Comparison of ENCODE assay signal across 1 cellular context in the genomic region with DNA sequence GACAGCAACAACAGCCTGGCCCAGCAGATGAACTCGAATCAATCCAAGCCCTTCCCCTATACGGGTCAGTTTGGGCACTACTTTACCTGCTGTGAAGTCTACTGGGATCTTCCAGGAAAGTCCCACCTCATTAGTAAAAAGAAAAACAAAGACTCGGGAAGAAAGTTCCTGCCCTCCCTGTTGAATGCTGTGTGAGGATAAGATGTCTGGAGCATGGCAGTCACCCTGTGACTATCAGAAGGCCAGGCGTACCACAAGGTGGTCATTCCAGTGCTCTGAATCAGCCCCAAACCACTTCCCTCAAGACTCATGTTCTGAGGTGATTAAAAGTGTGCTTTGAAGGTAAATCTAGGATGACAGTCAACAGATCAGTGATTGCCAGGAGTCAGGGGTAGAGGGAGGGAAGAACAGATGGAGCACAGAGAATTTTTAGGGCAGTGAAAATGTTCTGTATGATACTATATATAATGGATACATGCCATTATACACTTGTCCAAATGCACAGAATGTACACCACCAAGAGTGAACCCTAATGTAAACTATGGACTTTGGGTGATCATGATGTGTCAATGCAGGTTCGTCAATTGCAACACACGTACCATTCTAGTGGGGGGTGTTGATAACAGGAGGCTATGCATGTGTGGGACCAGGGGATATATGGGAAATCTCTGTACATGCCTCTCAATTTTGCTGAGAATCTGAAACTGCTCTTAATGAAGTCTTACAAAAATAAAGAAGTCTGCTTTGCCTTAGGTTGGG.
TF ChIP-seq lines count a peak whose summit lies in the region.

No MANE protein-coding gene starts in this region.

TF ChIP-seq in HepG2, 621 proteins besides CTCF, POLR2A, EP300 and RAD21 (continues in another document):
- TF ChIP-seq ZNF780A (CRISPR knock-in tag; IDR thresholded peaks at IDR 0.05) (no peak), RARG (CRISPR knock-in tag; IDR thresholded peaks at IDR 0.05; ENCODE audit: low read depth) (no peak), SALL2 (CRISPR knock-in tag; IDR thresholded peaks at IDR 0.05) (no peak), CAMTA2 (CRISPR knock-in tag; IDR thresholded peaks at IDR 0.05; ENCODE audit: borderline replicate concordance) (no peak), CBX1 (IDR thresholded peaks at IDR 0.05; ENCODE audit: low read depth) (no peak), HNF4A (CRISPR knock-in tag; IDR thresholded peaks at IDR 0.05) (peak; percentile 91), FOSL1 (CRISPR knock-in tag; IDR thresholded peaks at IDR 0.05; ENCODE audit: borderline replicate concordance) (no peak), POGZ (CRISPR knock-in tag; IDR thresholded peaks at IDR 0.05) (no peak), ISL2 (CRISPR knock-in tag; IDR thresholded peaks at IDR 0.05) (no peak), TBX2 (CRISPR knock-in tag; IDR thresholded peaks at IDR 0.05; ENCODE audit: borderline replicate concordance) (0 out of 2 replicates have a peak, but pooled peaks have one; percentile 23), MAFG (CRISPR knock-in tag; IDR thresholded peaks at IDR 0.05) (0 out of 2 replicates have a peak, but pooled peaks have one; percentile 21), HDAC1 (CRISPR knock-in tag; IDR thresholded peaks at IDR 0.05) (0 out of 2 replicates have a peak, but pooled peaks have one; percentile 16), ZNF44 (CRISPR knock-in tag; IDR thresholded peaks at IDR 0.05) (no peak), TMF1 (CRISPR knock-in tag; IDR thresholded peaks at IDR 0.05; ENCODE audit: low read depth) (no peak), ZSCAN29 (CRISPR knock-in tag; conservative IDR thresholded peaks at IDR 0.05) (no peak), MXI1 (IDR thresholded peaks at IDR 0.05; ENCODE audit: borderline replicate concordance, low read depth, low read length) (0 out of 3 replicates have a peak, but pooled peaks have one; percentile 18), PTBP1 (IDR thresholded peaks at IDR 0.05; ENCODE audit: low read depth, low read length, poor library complexity, severe bottlenecking) (no peak), XRCC5 (optimal IDR thresholded peaks at IDR 0.05; ENCODE audit: low read length) (no peak), LCORL (IDR thresholded peaks at IDR 0.05) (no peak), LCORL (CRISPR knock-in tag; IDR thresholded peaks at IDR 0.05) (0 out of 2 replicates have a peak, but pooled peaks have one; percentile 27), ASH2L (IDR thresholded peaks at IDR 0.05; ENCODE audit: insufficient read length, low read depth, low read length) (no peak), ELF4 (CRISPR knock-in tag; IDR thresholded peaks at IDR 0.05; ENCODE audit: borderline replicate concordance) (no peak), ZBTB1 (CRISPR knock-in tag; IDR thresholded peaks at IDR 0.05; ENCODE audit: borderline replicate concordance) (no peak), ZNF430 (CRISPR knock-in tag; IDR thresholded peaks at IDR 0.05) (no peak), ZMYM4 (CRISPR knock-in tag; IDR thresholded peaks at IDR 0.05) (0 out of 2 replicates have a peak, but pooled peaks have one; percentile 30), ZNF773 (CRISPR knock-in tag; IDR thresholded peaks at IDR 0.05; ENCODE audit: borderline replicate concordance) (no peak), RFX3 (CRISPR knock-in tag; IDR thresholded peaks at IDR 0.05) (no peak), SETDB1 (CRISPR knock-in tag; IDR thresholded peaks at IDR 0.05; ENCODE audit: borderline replicate concordance) (no peak), SALL1 (CRISPR knock-in tag; IDR thresholded peaks at IDR 0.05) (no peak), POLR2G (IDR thresholded peaks at IDR 0.05; ENCODE audit: low read depth, low read length) (no peak), REPIN1 (CRISPR knock-in tag; IDR thresholded peaks at IDR 0.05; ENCODE audit: borderline replicate concordance, low read depth) (0 out of 2 replicates have a peak, but pooled peaks have one; percentile 25), MIER2 (CRISPR knock-in tag; IDR thresholded peaks at IDR 0.05) (no peak), MIXL1 (CRISPR knock-in tag; IDR thresholded peaks at IDR 0.05) (0 out of 2 replicates have a peak, but pooled peaks have one; percentile 14), ZSCAN22 (CRISPR knock-in tag; IDR thresholded peaks at IDR 0.05) (no peak), REXO4 (CRISPR knock-in tag; IDR thresholded peaks at IDR 0.05; ENCODE audit: borderline replicate concordance) (no peak), HNF4G (IDR thresholded peaks at IDR 0.05; ENCODE audit: borderline replicate concordance, low read depth, low read length) (peak; percentile 80), HNF4G (CRISPR knock-in tag; IDR thresholded peaks at IDR 0.05; ENCODE audit: borderline replicate concordance, low read depth) (no peak), CENPT (CRISPR knock-in tag; IDR thresholded peaks at IDR 0.05; ENCODE audit: low read depth) (no peak), MED13 (CRISPR knock-in tag; IDR thresholded peaks at IDR 0.05) (no peak), ETV6 (CRISPR knock-in tag; conservative IDR thresholded peaks at IDR 0.05) (no peak), DPF2 (CRISPR knock-in tag; IDR thresholded peaks at IDR 0.05; ENCODE audit: borderline replicate concordance, low read depth) (no peak), MBNL3 (CRISPR knock-in tag; conservative IDR thresholded peaks at IDR 0.05) (no peak), HOXA9 (CRISPR knock-in tag; IDR thresholded peaks at IDR 0.05; ENCODE audit: borderline replicate concordance) (no peak), SP140L (CRISPR knock-in tag; IDR thresholded peaks at IDR 0.05; ENCODE audit: borderline replicate concordance) (no peak), ZNF10 (CRISPR knock-in tag; IDR thresholded peaks at IDR 0.05; ENCODE audit: borderline replicate concordance, low read depth) (no peak), FOXO1 (CRISPR knock-in tag; IDR thresholded peaks at IDR 0.05) (0 out of 2 replicates have a peak, but pooled peaks have one; percentile 29), ARNT2 (CRISPR knock-in tag; IDR thresholded peaks at IDR 0.05; ENCODE audit: low read depth) (no peak), FOXK2 (IDR thresholded peaks at IDR 0.05) (peak; percentile 46; the same call in 1 of the 2 replicates), NFRKB (IDR thresholded peaks at IDR 0.05) (no peak)
- TF ChIP-seq, protein P1, sequence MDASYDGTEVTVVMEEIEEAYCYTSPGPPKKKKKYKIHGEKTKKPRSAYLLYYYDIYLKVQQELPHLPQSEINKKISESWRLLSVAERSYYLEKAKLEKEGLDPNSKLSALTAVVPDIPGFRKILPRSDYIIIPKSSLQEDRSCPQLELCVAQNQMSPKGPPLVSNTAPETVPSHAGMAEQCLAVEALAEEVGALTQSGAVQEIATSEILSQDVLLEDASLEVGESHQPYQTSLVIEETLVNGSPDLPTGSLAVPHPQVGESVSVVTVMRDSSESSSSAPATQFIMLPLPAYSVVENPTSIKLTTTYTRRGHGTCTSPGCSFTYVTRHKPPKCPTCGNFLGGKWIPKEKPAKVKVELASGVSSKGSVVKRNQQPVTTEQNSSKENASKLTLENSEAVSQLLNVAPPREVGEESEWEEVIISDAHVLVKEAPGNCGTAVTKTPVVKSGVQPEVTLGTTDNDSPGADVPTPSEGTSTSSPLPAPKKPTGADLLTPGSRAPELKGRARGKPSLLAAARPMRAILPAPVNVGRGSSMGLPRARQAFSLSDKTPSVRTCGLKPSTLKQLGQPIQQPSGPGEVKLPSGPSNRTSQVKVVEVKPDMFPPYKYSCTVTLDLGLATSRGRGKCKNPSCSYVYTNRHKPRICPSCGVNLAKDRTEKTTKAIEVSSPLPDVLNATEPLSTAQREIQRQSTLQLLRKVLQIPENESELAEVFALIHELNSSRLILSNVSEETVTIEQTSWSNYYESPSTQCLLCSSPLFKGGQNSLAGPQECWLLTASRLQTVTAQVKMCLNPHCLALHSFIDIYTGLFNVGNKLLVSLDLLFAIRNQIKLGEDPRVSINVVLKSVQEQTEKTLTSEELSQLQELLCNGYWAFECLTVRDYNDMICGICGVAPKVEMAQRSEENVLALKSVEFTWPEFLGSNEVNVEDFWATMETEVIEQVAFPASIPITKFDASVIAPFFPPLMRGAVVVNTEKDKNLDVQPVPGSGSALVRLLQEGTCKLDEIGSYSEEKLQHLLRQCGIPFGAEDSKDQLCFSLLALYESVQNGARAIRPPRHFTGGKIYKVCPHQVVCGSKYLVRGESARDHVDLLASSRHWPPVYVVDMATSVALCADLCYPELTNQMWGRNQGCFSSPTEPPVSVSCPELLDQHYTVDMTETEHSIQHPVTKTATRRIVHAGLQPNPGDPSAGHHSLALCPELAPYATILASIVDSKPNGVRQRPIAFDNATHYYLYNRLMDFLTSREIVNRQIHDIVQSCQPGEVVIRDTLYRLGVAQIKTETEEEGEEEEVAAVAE (CRISPR knock-in tag; IDR thresholded peaks at IDR 0.05; ENCODE audit: borderline replicate concordance): no peak
- TF ChIP-seq, protein P2, sequence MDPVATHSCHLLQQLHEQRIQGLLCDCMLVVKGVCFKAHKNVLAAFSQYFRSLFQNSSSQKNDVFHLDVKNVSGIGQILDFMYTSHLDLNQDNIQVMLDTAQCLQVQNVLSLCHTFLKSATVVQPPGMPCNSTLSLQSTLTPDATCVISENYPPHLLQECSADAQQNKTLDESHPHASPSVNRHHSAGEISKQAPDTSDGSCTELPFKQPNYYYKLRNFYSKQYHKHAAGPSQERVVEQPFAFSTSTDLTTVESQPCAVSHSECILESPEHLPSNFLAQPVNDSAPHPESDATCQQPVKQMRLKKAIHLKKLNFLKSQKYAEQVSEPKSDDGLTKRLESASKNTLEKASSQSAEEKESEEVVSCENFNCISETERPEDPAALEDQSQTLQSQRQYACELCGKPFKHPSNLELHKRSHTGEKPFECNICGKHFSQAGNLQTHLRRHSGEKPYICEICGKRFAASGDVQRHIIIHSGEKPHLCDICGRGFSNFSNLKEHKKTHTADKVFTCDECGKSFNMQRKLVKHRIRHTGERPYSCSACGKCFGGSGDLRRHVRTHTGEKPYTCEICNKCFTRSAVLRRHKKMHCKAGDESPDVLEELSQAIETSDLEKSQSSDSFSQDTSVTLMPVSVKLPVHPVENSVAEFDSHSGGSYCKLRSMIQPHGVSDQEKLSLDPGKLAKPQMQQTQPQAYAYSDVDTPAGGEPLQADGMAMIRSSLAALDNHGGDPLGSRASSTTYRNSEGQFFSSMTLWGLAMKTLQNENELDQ (CRISPR knock-in tag; IDR thresholded peaks at IDR 0.05; ENCODE audit: borderline replicate concordance): no peak
- TF ChIP-seq, protein P3, sequence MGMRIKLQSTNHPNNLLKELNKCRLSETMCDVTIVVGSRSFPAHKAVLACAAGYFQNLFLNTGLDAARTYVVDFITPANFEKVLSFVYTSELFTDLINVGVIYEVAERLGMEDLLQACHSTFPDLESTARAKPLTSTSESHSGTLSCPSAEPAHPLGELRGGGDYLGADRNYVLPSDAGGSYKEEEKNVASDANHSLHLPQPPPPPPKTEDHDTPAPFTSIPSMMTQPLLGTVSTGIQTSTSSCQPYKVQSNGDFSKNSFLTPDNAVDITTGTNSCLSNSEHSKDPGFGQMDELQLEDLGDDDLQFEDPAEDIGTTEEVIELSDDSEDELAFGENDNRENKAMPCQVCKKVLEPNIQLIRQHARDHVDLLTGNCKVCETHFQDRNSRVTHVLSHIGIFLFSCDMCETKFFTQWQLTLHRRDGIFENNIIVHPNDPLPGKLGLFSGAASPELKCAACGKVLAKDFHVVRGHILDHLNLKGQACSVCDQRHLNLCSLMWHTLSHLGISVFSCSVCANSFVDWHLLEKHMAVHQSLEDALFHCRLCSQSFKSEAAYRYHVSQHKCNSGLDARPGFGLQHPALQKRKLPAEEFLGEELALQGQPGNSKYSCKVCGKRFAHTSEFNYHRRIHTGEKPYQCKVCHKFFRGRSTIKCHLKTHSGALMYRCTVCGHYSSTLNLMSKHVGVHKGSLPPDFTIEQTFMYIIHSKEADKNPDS (CRISPR knock-in tag; IDR thresholded peaks at IDR 0.05): peak; percentile 36; the same call in 1 of the 2 replicates
- TF ChIP-seq, protein P4, sequence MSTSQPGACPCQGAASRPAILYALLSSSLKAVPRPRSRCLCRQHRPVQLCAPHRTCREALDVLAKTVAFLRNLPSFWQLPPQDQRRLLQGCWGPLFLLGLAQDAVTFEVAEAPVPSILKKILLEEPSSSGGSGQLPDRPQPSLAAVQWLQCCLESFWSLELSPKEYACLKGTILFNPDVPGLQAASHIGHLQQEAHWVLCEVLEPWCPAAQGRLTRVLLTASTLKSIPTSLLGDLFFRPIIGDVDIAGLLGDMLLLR (CRISPR knock-in tag; IDR thresholded peaks at IDR 0.05): no peak
- TF ChIP-seq, protein P5, sequence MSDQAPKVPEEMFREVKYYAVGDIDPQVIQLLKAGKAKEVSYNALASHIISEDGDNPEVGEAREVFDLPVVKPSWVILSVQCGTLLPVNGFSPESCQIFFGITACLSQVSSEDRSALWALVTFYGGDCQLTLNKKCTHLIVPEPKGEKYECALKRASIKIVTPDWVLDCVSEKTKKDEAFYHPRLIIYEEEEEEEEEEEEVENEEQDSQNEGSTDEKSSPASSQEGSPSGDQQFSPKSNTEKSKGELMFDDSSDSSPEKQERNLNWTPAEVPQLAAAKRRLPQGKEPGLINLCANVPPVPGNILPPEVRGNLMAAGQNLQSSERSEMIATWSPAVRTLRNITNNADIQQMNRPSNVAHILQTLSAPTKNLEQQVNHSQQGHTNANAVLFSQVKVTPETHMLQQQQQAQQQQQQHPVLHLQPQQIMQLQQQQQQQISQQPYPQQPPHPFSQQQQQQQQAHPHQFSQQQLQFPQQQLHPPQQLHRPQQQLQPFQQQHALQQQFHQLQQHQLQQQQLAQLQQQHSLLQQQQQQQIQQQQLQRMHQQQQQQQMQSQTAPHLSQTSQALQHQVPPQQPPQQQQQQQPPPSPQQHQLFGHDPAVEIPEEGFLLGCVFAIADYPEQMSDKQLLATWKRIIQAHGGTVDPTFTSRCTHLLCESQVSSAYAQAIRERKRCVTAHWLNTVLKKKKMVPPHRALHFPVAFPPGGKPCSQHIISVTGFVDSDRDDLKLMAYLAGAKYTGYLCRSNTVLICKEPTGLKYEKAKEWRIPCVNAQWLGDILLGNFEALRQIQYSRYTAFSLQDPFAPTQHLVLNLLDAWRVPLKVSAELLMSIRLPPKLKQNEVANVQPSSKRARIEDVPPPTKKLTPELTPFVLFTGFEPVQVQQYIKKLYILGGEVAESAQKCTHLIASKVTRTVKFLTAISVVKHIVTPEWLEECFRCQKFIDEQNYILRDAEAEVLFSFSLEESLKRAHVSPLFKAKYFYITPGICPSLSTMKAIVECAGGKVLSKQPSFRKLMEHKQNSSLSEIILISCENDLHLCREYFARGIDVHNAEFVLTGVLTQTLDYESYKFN (CRISPR knock-in tag; conservative IDR thresholded peaks at IDR 0.05): no peak
